20 cellular contexts compared by ENCODE assay signal in genomic region chr21:30979054-30979453, GRCh38. TPM values are rescaled to one million over a fixed set of nuclear protein-coding genes. Genes with fewer than 3 reads are reported as not detected.
DNase-seq lines count a peak whose midpoint lies in the region; ATAC-seq and TF ChIP-seq lines count a peak whose summit lies in the region.
"Had no signal": no experiment of that assay in that cellular context is flagged by ENCODE, and none has a peak within 500 bp of the region (broad histone marks: within the 10 kb centered on the region; RNA-seq: fewer than 3 reads in every experiment).

No MANE protein-coding gene starts in this region.

- H3K79me2 ChIP-seq in PC-9 (ENCODE audit: low read depth), result no peaks in the 10 kb centered on the region
- H3K79me2 ChIP-seq: parathyroid adenoma had no signal

- H3K4me1 Mint-ChIP-seq in CD4-positive, alpha-beta memory T cell, result peaks cover 11 to 17% (median 13%) of the 10 kb centered on the region in 4 donors
- H3K4me1 Mint-ChIP-seq in activated naive CD8-positive, alpha-beta T cell treated with anti-CD3 and anti-CD28 coated beads for 36 hours, result peaks cover 8% of the 10 kb centered on the region
- H3K4me1 Mint-ChIP-seq: endodermal cell had no signal

- H3K4me3 ChIP-seq in CD4-positive, alpha-beta memory T cell (ENCODE audit: low read length in 2 of 2), result no peak overlapping the region
- no peak overlapping the region for H3K4me3 ChIP-seq in PC-9
- H3K4me3 ChIP-seq: K562, SJCRH30, transverse colon had no signal

- POLR2A ChIA-PET in CD4-positive, alpha-beta memory T cell (lab: Charles Lee; ENCODE audit: partially characterized antibody), result interaction anchor here (1.3 kb wide), 1 partner anchor 34 kb away, joined by 3 read pairs; no protein-coding TSS in a partner anchor
- POLR2A ChIA-PET in PC-9 (lab: Charles Lee; ENCODE audit: unreplicated experiment), result no interaction called here

- H4K20me1 ChIP-seq in PC-9 (ENCODE audit: insufficient read depth), result no peaks in the 10 kb centered on the region

- peak overlapping the region; percentile 11 to 83 (median 66) for H3K4me3 Mint-ChIP-seq in CD4-positive, alpha-beta memory T cell
- H3K4me3 Mint-ChIP-seq in activated naive CD8-positive, alpha-beta T cell treated with anti-CD3 and anti-CD28 coated beads for 36 hours, result no peak overlapping the region
- H3K4me3 Mint-ChIP-seq: endodermal cell had no signal

- H3K4me1 ChIP-seq in CD4-positive, alpha-beta memory T cell (ENCODE audit: insufficient read depth, low read length), result peaks cover 10% of the 10 kb centered on the region
- H3K4me1 ChIP-seq in PC-9 (replicated peaks; ENCODE audit: insufficient read depth), result no peaks in the 10 kb centered on the region
- H3K4me1 ChIP-seq: parathyroid adenoma, SJCRH30, transverse colon had no signal

- H3K36me3 ChIP-seq in CD4-positive, alpha-beta memory T cell (ENCODE audit: insufficient read depth, low read length), result no peaks in the 10 kb centered on the region
- no peaks in the 10 kb centered on the region for H3K36me3 ChIP-seq in PC-9 (ENCODE audit: low read depth)
- H3K36me3 ChIP-seq: SJCRH30, transverse colon had no signal

- intact Hi-C loops in CD4-positive, alpha-beta memory T cell (cut with micrococcal nuclease), result no loop called here
- intact Hi-C loops in PC-9 (cut with micrococcal nuclease; ENCODE audit: unreplicated experiment), result no loop called here

- no peak for TF ChIP-seq CTCF in PC-9 (conservative IDR thresholded peaks at IDR 0.05)

- peak; percentile 55 for ATAC-seq in HG02885 (IDR thresholded peaks at IDR 0.05; ENCODE audit: poor library complexity, unreplicated experiment)
- ATAC-seq: K562, left cardiac atrium had no signal

- H3F3A ChIP-seq in PC-9 (ENCODE audit: insufficient read depth, low read depth), result no peaks in the 10 kb centered on the region

- CTCF ChIA-PET in CD4-positive, alpha-beta memory T cell (lab: Charles Lee; ENCODE audit: partially characterized antibody), result no interaction called here
- CTCF ChIA-PET in PC-9 (lab: Charles Lee), result no interaction called here

- H3K9me2 ChIP-seq in PC-9 (ENCODE audit: insufficient read depth), result no peaks in the 10 kb centered on the region

- no peaks in the 10 kb centered on the region for H3K9me3 ChIP-seq in CD4-positive, alpha-beta memory T cell (ENCODE audit: control insufficient read depth in 1 of 2, low read length in 2 of 2)
- no peaks in the 10 kb centered on the region for H3K9me3 ChIP-seq in PC-9 (ENCODE audit: insufficient read depth, low read depth)
- H3K9me3 ChIP-seq: SJCRH30, transverse colon had no signal

- H3K27me3 ChIP-seq in CD4-positive, alpha-beta memory T cell (ENCODE audit: insufficient read depth, low read length), result no peaks in the 10 kb centered on the region
- no peaks in the 10 kb centered on the region for H3K27me3 ChIP-seq in PC-9 (ENCODE audit: insufficient read depth, low read depth)
- H3K27me3 ChIP-seq: transverse colon had no signal

- peaks cover 0 to under 1% (median 0%) of the 10 kb centered on the region in 8 donors for H3K9me3 Mint-ChIP-seq in CD4-positive, alpha-beta memory T cell
- no peaks in the 10 kb centered on the region for H3K9me3 Mint-ChIP-seq in activated naive CD8-positive, alpha-beta T cell treated with anti-CD3 and anti-CD28 coated beads for 36 hours
- H3K9me3 Mint-ChIP-seq: endodermal cell had no signal

- no TSS peak for BruUV-seq in PC-9 (replicated peaks; lab: Mats Ljungman, UMichigan)

- no peaks in the 10 kb centered on the region for H3K27me3 Mint-ChIP-seq in CD4-positive, alpha-beta memory T cell
- no peaks in the 10 kb centered on the region for H3K27me3 Mint-ChIP-seq in activated naive CD8-positive, alpha-beta T cell treated with anti-CD3 and anti-CD28 coated beads for 36 hours

- no peak overlapping the region for H3K4me2 ChIP-seq in PC-9

- H3K27ac Mint-ChIP-seq in CD4-positive, alpha-beta memory T cell, result peak overlapping the region in 5 of 7 donors; percentile 18 to 79 (median 69)
- peak overlapping the region; percentile 18 for H3K27ac Mint-ChIP-seq in activated naive CD8-positive, alpha-beta T cell treated with anti-CD3 and anti-CD28 coated beads for 36 hours
- H3K27ac Mint-ChIP-seq: endodermal cell had no signal

- H3K36me3 Mint-ChIP-seq in CD4-positive, alpha-beta memory T cell, result no peaks in the 10 kb centered on the region
- H3K36me3 Mint-ChIP-seq in activated naive CD8-positive, alpha-beta T cell treated with anti-CD3 and anti-CD28 coated beads for 36 hours, result no peaks in the 10 kb centered on the region

- DNase-seq in NK-92 treated with Interleukin-12 subunit alpha and Interleukin-12 subunit beta, amount 100 ng/mL, for 24 hours (lab: John Stamatoyannopoulos, UW), result peak; percentile 7
- DNase-seq in NK-92 (lab: John Stamatoyannopoulos, UW; ENCODE audit: unreplicated experiment) (no peak), NCI-H748 treated with DMSO at 0.1 percent for 48 hours (lab: John Stamatoyannopoulos, UW) (no peak), Kasumi-1 (lab: John Stamatoyannopoulos, UW) (no peak), PC-9 (no peak)
- DNase-seq in CD4-positive, alpha-beta memory T cell, result peak in 3 of 5 donors; percentile 8 to 14 (median 14)
- DNase-seq in activated naive CD8-positive, alpha-beta T cell treated with anti-CD3 and anti-CD28 coated beads for 36 hours, result no peak
- DNase-seq: 8988T; cerebellar nuclear complex; endodermal cell; left cardiac atrium; NCI-H1417 treated with DMSO at 0.1 percent for 48 hours; SJCRH30; stimulated activated CD4-positive, alpha-beta T cell treated with anti-CD3 and anti-CD28 coated beads, Interleukin-4, amount 100 ng/mL, for 24 hours; transverse colon had no signal

- H2AFZ ChIP-seq in PC-9, result no peak overlapping the region
- H2AFZ ChIP-seq: parathyroid adenoma had no signal

- H3K27ac ChIP-seq in CD4-positive, alpha-beta memory T cell (ENCODE audit: low read depth, low read length), result no peak overlapping the region
- no peak overlapping the region for H3K27ac ChIP-seq in PC-9
- H3K27ac ChIP-seq: parathyroid adenoma, SJCRH30, transverse colon had no signal

RNA-seq across cellular contexts. Expression of gene KRTAP19-8, which starts 59.2 kb away (rescaled TPM):
- not detected for total RNA-seq in CD4-positive, alpha-beta memory T cell
- polyA plus RNA-seq in CD4-positive, alpha-beta memory T cell, result not detected
- not detected for total RNA-seq in activated naive CD8-positive, alpha-beta T cell treated with anti-CD3 and anti-CD28 coated beads for 36 hours
- not detected in 2 replicates for total RNA-seq in PC-9 (2021)
- total RNA-seq: endodermal cell, K562, left cardiac atrium, mucosa of gallbladder, SJCRH30, skeletal muscle tissue, transverse colon had no signal
- polyA plus RNA-seq: K562 had no signal

Comparison
In these comparisons a context has a peak if more than half of its experiments do, and no peak if none do; other contexts are left out.
1. DNase-seq: peak in NK-92 treated with Interleukin-12 subunit alpha and Interleukin-12 subunit beta, amount 100 ng/mL, for 24 hours (single experiment) and CD4-positive, alpha-beta memory T cell (3 of 5); none in NK-92 (single experiment), activated naive CD8-positive, alpha-beta T cell treated with anti-CD3 and anti-CD28 coated beads for 36 hours (single experiment), NCI-H748 treated with DMSO at 0.1 percent for 48 hours (single experiment), Kasumi-1 (0 of 2) and PC-9 (0 of 2).